10 cellular contexts compared by ENCODE assay signal in the genomic region with DNA sequence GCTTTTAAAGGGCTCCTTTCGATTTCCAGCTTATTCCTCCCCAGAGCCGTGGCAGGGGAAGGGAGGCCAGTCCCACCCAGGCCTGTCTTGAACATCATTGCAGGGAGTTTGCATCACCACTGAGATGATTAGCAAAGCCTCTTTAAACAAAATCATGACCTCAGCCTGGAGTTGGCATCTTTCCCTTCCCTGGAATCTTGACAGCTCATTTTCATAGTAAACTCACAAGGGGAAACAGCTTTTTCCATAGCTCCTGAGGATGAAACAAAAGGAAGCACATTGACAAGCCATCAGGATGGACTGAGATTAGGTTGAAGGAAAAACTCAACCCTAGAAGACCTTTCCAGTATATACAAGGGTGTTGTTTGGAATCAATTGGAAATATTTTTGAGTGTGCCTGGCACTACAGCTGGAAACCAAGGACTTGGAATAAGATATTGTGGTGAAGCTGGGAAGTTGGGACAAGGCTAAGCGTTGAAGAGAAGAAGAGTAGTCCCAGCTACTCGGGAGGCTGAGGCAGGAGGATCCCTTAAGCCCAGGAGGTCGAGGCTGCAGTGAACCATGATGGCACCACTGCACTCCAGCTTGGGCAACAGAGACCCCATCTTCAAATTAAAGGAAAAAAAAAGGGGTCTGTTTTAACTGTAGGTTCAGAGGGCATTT. TPM values are rescaled to one million over a fixed set of nuclear protein-coding genes. Genes with fewer than 3 reads are reported as not detected.
DNase-seq lines count a peak whose midpoint lies in the region; ATAC-seq and TF ChIP-seq lines count a peak whose summit lies in the region.
"Had no signal": no experiment of that assay in that cellular context is flagged by ENCODE, and none has a peak within 500 bp of the region (broad histone marks: within the 10 kb centered on the region; RNA-seq: fewer than 3 reads in every experiment).

No MANE protein-coding gene starts in this region.

- H3K4me1 Mint-ChIP-seq in osteocyte (ENCODE audit: unreplicated experiment), result peaks cover 57% of the 10 kb centered on the region

- H3K36me3 ChIP-seq in RWPE2 (ENCODE audit: low read depth), result no peaks in the 10 kb centered on the region

- ATAC-seq in RWPE2 (ENCODE audit: low read depth) (peak; percentile 71), GM18505 (IDR thresholded peaks at IDR 0.05; ENCODE audit: unreplicated experiment) (no peak), HG02642 (IDR thresholded peaks at IDR 0.05; ENCODE audit: poor library complexity, unreplicated experiment) (no peak), HG02571 (IDR thresholded peaks at IDR 0.05; ENCODE audit: unreplicated experiment) (no peak)
- ATAC-seq: naive thymus-derived CD4-positive, alpha-beta T cell had no signal

- H3K36me3 Mint-ChIP-seq in osteocyte (ENCODE audit: unreplicated experiment), result no peaks in the 10 kb centered on the region
- H3K36me3 Mint-ChIP-seq: activated CD4-positive, alpha-beta memory T cell treated with anti-CD3 and anti-CD28 coated beads for 36 hours; naive thymus-derived CD4-positive, alpha-beta T cell had no signal

- TF ChIP-seq POLR2A in GM18505 (IDR thresholded peaks at IDR 0.05; ENCODE audit: borderline replicate concordance, extremely low read depth, insufficient read depth, insufficient read length), result no peak

- no peaks in the 10 kb centered on the region for H3K27me3 Mint-ChIP-seq in osteocyte (ENCODE audit: unreplicated experiment)

- H3K27ac Mint-ChIP-seq in osteocyte (ENCODE audit: unreplicated experiment), result peak overlapping the region; percentile 98
- H3K27ac Mint-ChIP-seq: activated CD4-positive, alpha-beta memory T cell treated with anti-CD3 and anti-CD28 coated beads for 36 hours; naive thymus-derived CD4-positive, alpha-beta T cell had no signal

- DNase-seq in AG09319 (ENCODE audit: extremely low read depth, low read depth) (peak; percentile 99), RWPE2 (ENCODE audit: low spot score) (peak; percentile 95), fibroblast of villous mesenchyme (ENCODE audit: low read depth) (peak; percentile 99), osteocyte (ENCODE audit: extremely low spot score, unreplicated experiment) (peak; percentile 95), DMS153 treated with DMSO at 0.1 percent for 48 hours (lab: John Stamatoyannopoulos, UW; ENCODE audit: unreplicated experiment) (no peak)
- DNase-seq: activated CD4-positive, alpha-beta memory T cell treated with anti-CD3 and anti-CD28 coated beads for 36 hours; naive thymus-derived CD4-positive, alpha-beta T cell had no signal

- H3K9me3 Mint-ChIP-seq in osteocyte (ENCODE audit: unreplicated experiment), result no peaks in the 10 kb centered on the region
- H3K9me3 Mint-ChIP-seq: activated CD4-positive, alpha-beta memory T cell treated with anti-CD3 and anti-CD28 coated beads for 36 hours; naive thymus-derived CD4-positive, alpha-beta T cell had no signal

- H3K27ac ChIP-seq in RWPE2 (ENCODE audit: poor library complexity, severe bottlenecking), result peak overlapping the region; percentile 70

- H3K4me1 ChIP-seq in RWPE2 (ENCODE audit: insufficient read depth, poor library complexity, severe bottlenecking), result peaks cover 26% of the 10 kb centered on the region

- H3K9me3 ChIP-seq in RWPE2 (ENCODE audit: severe bottlenecking), result no peaks in the 10 kb centered on the region

- H3K4me3 ChIP-seq in RWPE2 (ENCODE audit: severe bottlenecking), result no peak overlapping the region
- peak overlapping the region; percentile 16 for H3K4me3 ChIP-seq in fibroblast of villous mesenchyme (ENCODE audit: low read depth, low read length)

- peak overlapping the region; percentile 46 for H3K4me3 Mint-ChIP-seq in osteocyte (ENCODE audit: unreplicated experiment)
- H3K4me3 Mint-ChIP-seq: activated CD4-positive, alpha-beta memory T cell treated with anti-CD3 and anti-CD28 coated beads for 36 hours had no signal

- no peaks in the 10 kb centered on the region for H3K27me3 ChIP-seq in RWPE2 (ENCODE audit: insufficient read depth, poor library complexity, severe bottlenecking)

- TF ChIP-seq CTCF in AG09319 (IDR thresholded peaks at IDR 0.05; ENCODE audit: low read depth, low read length) (no peak), RWPE2 (IDR thresholded peaks at IDR 0.05; ENCODE audit: poor library complexity, severe bottlenecking) (no peak), fibroblast of villous mesenchyme (IDR thresholded peaks at IDR 0.05; ENCODE audit: insufficient read depth, low read depth, low read length) (no peak), osteocyte (IDR thresholded peaks at IDR 0.05) (no peak)

RNA-seq across cellular contexts. Expression of a gene that starts 3.1 kb away (rescaled TPM):
- 36.7 and 46.7 TPM in 2 replicates for total RNA-seq in fibroblast of villous mesenchyme
- 119 and 123 TPM in 2 replicates for total RNA-seq in osteocyte

RNA-seq across cellular contexts. Expression of a gene that starts 35.2 kb away (rescaled TPM):
- total RNA-seq in fibroblast of villous mesenchyme (1.9 and 2.6 TPM in 2 replicates), osteocyte (1.5 and 1.7 TPM in 2 replicates)

RNA-seq across cellular contexts. Expression of a gene that starts 35.6 kb away (rescaled TPM):
- 10.3 and 14.2 TPM in 2 replicates for total RNA-seq in fibroblast of villous mesenchyme
- 8.9 and 12.5 TPM in 2 replicates for total RNA-seq in osteocyte
- total RNA-seq: naive thymus-derived CD4-positive, alpha-beta T cell had no signal
